8 cellular contexts compared by ENCODE assay signal in genomic region chr22:44550666-44551491, GRCh38. TPM values are rescaled to one million over a fixed set of nuclear protein-coding genes. Genes with fewer than 3 reads are reported as not detected.
DNase-seq lines count a peak whose midpoint lies in the region; ATAC-seq and TF ChIP-seq lines count a peak whose summit lies in the region.

No MANE protein-coding gene starts in this region.

- H3K9me3 ChIP-seq in right lobe of liver (no peaks in the 10 kb centered on the region), upper lobe of left lung (no peaks in the 10 kb centered on the region)

- H3K27ac ChIP-seq in right lobe of liver (peak overlapping the region in 1 of 3 donors; percentile 17), upper lobe of left lung (peak overlapping the region in 2 of 4 donors; percentile 46 to 61)

- TF ChIP-seq EP300 in upper lobe of left lung (IDR thresholded peaks at IDR 0.05), result no peak

- in situ Hi-C loops in KBM-7 (cut with MboI; ENCODE audit: low pct_unique_long_range_greater_than_20kb, low sequenced_read_pairs) (no loop called here), astrocyte of the cerebellum (cut with HindIII; ENCODE audit: low sequenced_read_pairs) (loop anchor here (5.0 kb wide), 1 partner anchor 469 kb away; no protein-coding TSS in a partner anchor), ACHN (cut with HindIII; ENCODE audit: low pct_ligation_motif_present, low pct_unique_long_range_greater_than_20kb, low sequenced_read_pairs) (no loop called here)

- H3K27me3 ChIP-seq in right lobe of liver (no peaks in the 10 kb centered on the region), upper lobe of left lung (no peaks in the 10 kb centered on the region)

- DNase-seq in AG20443 (ENCODE audit: low spot score), result peak; percentile 94
- peak; percentile 8 for DNase-seq in KBM-7
- peak; percentile 51 for DNase-seq in astrocyte of the cerebellum (ENCODE audit: low read depth)
- DNase-seq in right lobe of liver, result peak; percentile 59 to 67 (median 60)
- peak; percentile 52 to 85 for DNase-seq in upper lobe of left lung
- DNase-seq in NCI-H510A (lab: John Stamatoyannopoulos, UW), result no peak
- no peak for DNase-seq in ACHN

- peak; percentile 72 to 89 (median 77) for ATAC-seq in right lobe of liver
- ATAC-seq in upper lobe of left lung (ENCODE audit: low FRiP score in 2 of 2), result peak; percentile 80 to 92
- ATAC-seq in GM21526 (IDR thresholded peaks at IDR 0.05; ENCODE audit: low FRiP score, unreplicated experiment), result no peak

- no peak for TF ChIP-seq POLR2A in right lobe of liver (IDR thresholded peaks at IDR 0.05)
- TF ChIP-seq POLR2A in upper lobe of left lung (IDR thresholded peaks at IDR 0.05), result no peak

- H3K4me1 ChIP-seq in right lobe of liver (no peaks in the 10 kb centered on the region), upper lobe of left lung (peaks cover 0 to 10% (median 0%) of the 10 kb centered on the region in 4 donors)

- H3K36me3 ChIP-seq in right lobe of liver (no peaks in the 10 kb centered on the region), upper lobe of left lung (no peaks in the 10 kb centered on the region)

- peak overlapping the region; percentile 9 for H3K4me3 ChIP-seq in astrocyte of the cerebellum (ENCODE audit: low read depth, low read length)
- peak overlapping the region in 1 of 3 donors; percentile 10 for H3K4me3 ChIP-seq in right lobe of liver
- H3K4me3 ChIP-seq in upper lobe of left lung, result peak overlapping the region in 3 of 4 donors; percentile 17 to 29 (median 21)

- no peak for TF ChIP-seq CTCF in astrocyte of the cerebellum (IDR thresholded peaks at IDR 0.05; ENCODE audit: low read depth, low read length, missing control alignments)
- no peak for TF ChIP-seq CTCF in right lobe of liver (IDR thresholded peaks at IDR 0.05)
- TF ChIP-seq CTCF in upper lobe of left lung (IDR thresholded peaks at IDR 0.05), result no peak

- intact Hi-C loops in right lobe of liver (cut with DNase I), result no loop called here

- 19% methylated on average over 5 of the region's 22 CpGs for WGBS in right lobe of liver (ENCODE audit: insufficient coverage, low coverage, low lambda C conversion rate, missing lambda C conversion rate)
- WGBS in upper lobe of left lung, 2 donors, result 41 to 46% methylated on average over 22 of the region's 22 CpGs

RNA-seq across cellular contexts. Expression of gene RTL6, which starts 52.8 kb away (rescaled TPM):
- total RNA-seq in right lobe of liver (1 to 10 TPM; 3.2 to 4.8 (median 4.2) TPM), upper lobe of left lung (10 to 100 TPM; 13.6 to 31.5 (median 19.5) TPM)

Comparison
In these comparisons a context has a peak if more than half of its experiments do, and no peak if none do; other contexts are left out.
1. DNase-seq: peak in AG20443 (single experiment), KBM-7 (single experiment), astrocyte of the cerebellum (single experiment), right lobe of liver (3 of 3) and upper lobe of left lung (2 of 2); none in NCI-H510A (single experiment) and ACHN (single experiment).